ENCODE assay signal across 35 cellular contexts in genomic region chr5:180982008-180982741, GRCh38. TPM values are rescaled to one million over a fixed set of nuclear protein-coding genes. Genes with fewer than 3 reads are reported as not detected.
"Had no signal": no experiment of that assay in that cellular context is flagged by ENCODE, and none has a peak within 500 bp of the region (broad histone marks: within the 10 kb centered on the region; RNA-seq: fewer than 3 reads in every experiment).

No MANE protein-coding gene starts in this region.

- H3K36me3 ChIP-seq: colonic mucosa, gastrocnemius medialis, pancreas, prostate gland, sigmoid colon, stomach, tibial artery, upper lobe of right lung had no signal

- H3K27ac Mint-ChIP-seq: activated naive CD8-positive, alpha-beta T cell; naive thymus-derived CD4-positive, alpha-beta T cell; stimulated activated naive B cell treated with anti-CD40 and anti-IgM and Interleukin-4, amounts not matched to agents 10 μg/mL and 1 μg/mL and 100 μg/mL, for 72 hours; T-helper 17 cell had no signal

- FAIRE-seq: pancreas had no signal

- H3K36me3 Mint-ChIP-seq: activated naive CD8-positive, alpha-beta T cell; naive thymus-derived CD4-positive, alpha-beta T cell had no signal

- H3K4me3 ChIP-seq: colonic mucosa, dorsolateral prefrontal cortex, gastrocnemius medialis, hepatocyte, pancreas, prostate gland, sigmoid colon, smooth muscle cell, stomach, tibial artery, upper lobe of right lung had no signal

- H3K4me1 Mint-ChIP-seq: stimulated activated naive B cell treated with anti-CD40 and anti-IgM and Interleukin-4, amounts not matched to agents 10 μg/mL and 1 μg/mL and 100 μg/mL, for 72 hours; T-helper 17 cell had no signal

- ATAC-seq: activated CD4-positive, CD25-positive, alpha-beta regulatory T cell treated with anti-CD3 and anti-CD28 coated beads, Interleukin-2, amount 50 U/mL, for 24 hours; gastrocnemius medialis; naive thymus-derived CD4-positive, alpha-beta T cell; pancreas; stimulated activated naive B cell treated with anti-CD40 and anti-IgM and Interleukin-4, amounts not matched to agents 10 μg/mL and 1 μg/mL and 100 μg/mL, for 72 hours; T-helper 17 cell; upper lobe of right lung had no signal

- H3K9me3 ChIP-seq: colonic mucosa, gastrocnemius medialis, pancreas, prostate gland, sigmoid colon, stomach, tibial artery, upper lobe of right lung had no signal

- H3K27me3 Mint-ChIP-seq: activated naive CD8-positive, alpha-beta T cell had no signal

- H3K27me3 ChIP-seq: colonic mucosa, gastrocnemius medialis, hepatocyte, pancreas, sigmoid colon, stomach, tibial artery, upper lobe of right lung had no signal

- H3K27ac ChIP-seq: colonic mucosa, gastrocnemius medialis, hepatocyte, pancreas, prostate gland, sigmoid colon, stomach, tibial artery, upper lobe of right lung, VCaP had no signal

- H3K4me3 Mint-ChIP-seq: activated naive CD8-positive, alpha-beta T cell; naive thymus-derived CD4-positive, alpha-beta T cell; stimulated activated naive B cell treated with anti-CD40 and anti-IgM and Interleukin-4, amounts not matched to agents 10 μg/mL and 1 μg/mL and 100 μg/mL, for 72 hours had no signal

- DNase-seq: activated CD4-positive, alpha-beta T cell treated with anti-CD3 and anti-CD28 coated beads for 48 hours; activated CD4-positive, alpha-beta T cell treated with anti-CD3 and anti-CD28 coated beads, Interleukin-2, amount 50 U/mL, for 48 hours; activated CD8-positive, alpha-beta memory T cell treated with anti-CD3 and anti-CD28 coated beads for 24 hours; activated effector memory CD4-positive, alpha-beta T cell treated with Interleukin-2 at 50 U/mL for 16 hours; activated naive CD4-positive, alpha-beta T cell treated with Interleukin-2 at 50 U/mL for 16 hours; anterior cingulate cortex; cerebellar nuclear complex; colonic mucosa; dorsolateral prefrontal cortex; effector memory CD4-positive, alpha-beta T cell; erythroblast; gastrocnemius medialis; islet precursor cell; midbrain; naive thymus-derived CD4-positive, alpha-beta T cell; nucleus accumbens; pancreas; retina; sigmoid colon; stimulated activated CD4-positive, alpha-beta T cell treated with anti-CD3 and anti-CD28 coated beads, Interleukin-15, amount 100 ng/mL, for 24 hours; stimulated activated CD4-positive, alpha-beta T cell treated with anti-CD3 and anti-CD28 coated beads, Interleukin-2, amount 100 ng/mL, for 24 hours; stimulated activated naive B cell treated with anti-CD40 and anti-IgM and Interleukin-4, amounts not matched to agents 10 μg/mL and 1 μg/mL and 100 μg/mL, for 72 hours; stomach; T-helper 17 cell; T1000; tibial artery; upper lobe of right lung had no signal

- H3K4me1 ChIP-seq: colonic mucosa, gastrocnemius medialis, pancreas, prostate gland, sigmoid colon, tibial artery had no signal

RNA-seq across cellular contexts. Expression of gene BTNL3, which starts 6.5 kb away (rescaled TPM):
- total RNA-seq: lower leg skin; naive thymus-derived CD4-positive, alpha-beta T cell; smooth muscle cell; T-helper 17 cell; upper lobe of right lung had no signal
- polyA plus RNA-seq: naive thymus-derived CD4-positive, alpha-beta T cell; neural cell; smooth muscle cell had no signal

RNA-seq across cellular contexts. Expression of gene BTNL9, which starts 57.9 kb away (rescaled TPM):
- total RNA-seq: smooth muscle cell had no signal
- polyA plus RNA-seq: naive thymus-derived CD4-positive, alpha-beta T cell; smooth muscle cell had no signal
